ENCODE assay signal across 9 cellular contexts in the genomic region with DNA sequence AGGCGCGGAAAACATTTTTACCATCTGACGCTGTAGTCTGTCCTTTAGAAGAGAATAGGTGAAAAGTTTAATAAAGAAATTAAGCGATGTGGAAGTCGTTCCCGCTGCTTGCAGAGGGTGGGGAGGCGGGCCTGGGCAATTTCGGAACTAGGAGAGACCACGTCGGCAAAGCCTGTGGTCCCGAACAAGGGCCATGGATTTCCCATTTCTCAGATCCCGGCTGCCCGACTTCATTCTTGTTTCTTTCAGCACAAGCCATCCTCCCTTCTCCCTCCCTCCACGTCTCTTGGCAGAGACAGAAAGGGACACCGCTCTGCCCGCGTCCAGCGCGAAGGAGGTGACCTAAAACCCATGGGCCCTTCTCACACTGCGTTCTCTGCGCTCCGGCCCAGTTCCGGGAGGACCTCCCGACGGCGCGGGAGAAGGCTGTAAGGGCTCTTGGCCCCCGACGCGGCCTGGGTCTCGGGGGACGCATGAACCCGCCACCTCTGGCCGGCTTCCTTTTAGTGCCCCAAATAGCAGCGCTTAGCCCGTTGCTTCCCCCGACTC. TPM values are rescaled to one million over a fixed set of nuclear protein-coding genes. Genes with fewer than 3 reads are reported as not detected.
A peak's percentile ranks its signal among the peaks of the same experiment; 100 is the strongest.
DNase-seq lines count a peak whose midpoint lies in the region; ATAC-seq and TF ChIP-seq lines count a peak whose summit lies in the region.
"Had no signal": no experiment of that assay in that cellular context is flagged by ENCODE, and none has a peak within 500 bp of the region (broad histone marks: within the 10 kb centered on the region; RNA-seq: fewer than 3 reads in every experiment).

No MANE protein-coding gene starts in this region.

- H3K27me3 ChIP-seq in adipocyte (replicated peaks; ENCODE audit: control insufficient read depth, insufficient read depth, low read length) (peaks cover 8% of the 10 kb centered on the region), iPS-15b (ENCODE audit: control insufficient read depth, insufficient read depth, low read length) (peaks cover 34% of the 10 kb centered on the region)

- peaks cover 20 to 40% (median 22%) of the 10 kb centered on the region in 3 donors for H3K4me1 Mint-ChIP-seq in IgD-negative memory B cell
- peaks cover 41% of the 10 kb centered on the region for H3K4me1 Mint-ChIP-seq in stimulated activated memory B cell treated with anti-CD40 and anti-IgM and Interleukin-4, amounts not matched to agents 10 μg/mL and 1 μg/mL and 100 μg/mL, for 72 hours

- H3K36me3 Mint-ChIP-seq in IgD-negative memory B cell: no peaks in the 10 kb centered on the region
- H3K36me3 Mint-ChIP-seq in stimulated activated memory B cell treated with anti-CD40 and anti-IgM and Interleukin-4, amounts not matched to agents 10 μg/mL and 1 μg/mL and 100 μg/mL, for 72 hours: peaks cover 21% of the 10 kb centered on the region

- peak overlapping the region; percentile 88 to 98 (median 95) for H3K4me3 Mint-ChIP-seq in IgD-negative memory B cell
- peak overlapping the region; percentile 85 for H3K4me3 Mint-ChIP-seq in stimulated activated memory B cell treated with anti-CD40 and anti-IgM and Interleukin-4, amounts not matched to agents 10 μg/mL and 1 μg/mL and 100 μg/mL, for 72 hours

- H3K4me3 ChIP-seq in adipocyte (ENCODE audit: low read length) (peak overlapping the region; percentile 72), iPS-15b (ENCODE audit: low read depth, low read length) (peak overlapping the region; percentile 54)
- H3K4me3 ChIP-seq: lung had no signal

- H3K36me3 ChIP-seq in adipocyte (ENCODE audit: control insufficient read depth, insufficient read depth, low read length, severe bottlenecking) (no peaks in the 10 kb centered on the region), iPS-15b (ENCODE audit: control insufficient read depth, insufficient read depth, low read length) (no peaks in the 10 kb centered on the region)

- H3K4me1 ChIP-seq in adipocyte (ENCODE audit: control insufficient read depth, insufficient read depth, low read length) (peaks cover 12% of the 10 kb centered on the region), iPS-15b (ENCODE audit: control insufficient read depth, insufficient read depth, low read length) (no peaks in the 10 kb centered on the region)

- no peak overlapping the region for H3K9ac ChIP-seq in adipocyte (ENCODE audit: low read length)
- peak overlapping the region; percentile 37 for H3K9ac ChIP-seq in iPS-15b (ENCODE audit: low read depth, low read length)

- H3K27ac Mint-ChIP-seq in IgD-negative memory B cell: peak overlapping the region; percentile 86 to 96 (median 90)
- peak overlapping the region; percentile 91 for H3K27ac Mint-ChIP-seq in stimulated activated memory B cell treated with anti-CD40 and anti-IgM and Interleukin-4, amounts not matched to agents 10 μg/mL and 1 μg/mL and 100 μg/mL, for 72 hours

- peaks cover 37% of the 10 kb centered on the region for H3K27me3 Mint-ChIP-seq in IgD-negative memory B cell
- H3K27me3 Mint-ChIP-seq in stimulated activated memory B cell treated with anti-CD40 and anti-IgM and Interleukin-4, amounts not matched to agents 10 μg/mL and 1 μg/mL and 100 μg/mL, for 72 hours: peaks cover 15% of the 10 kb centered on the region

- DNase-seq in adipocyte (ENCODE audit: low read depth): no peak
- DNase-seq in hepatic stellate cell (ENCODE audit: low spot score): no peak
- no peak for DNase-seq in ureter (ENCODE audit: low spot score)
- no peak for DNase-seq in GM13976 (ENCODE audit: low spot score)
- no peak for DNase-seq in NCI-H1694 (lab: John Stamatoyannopoulos, UW)

- H3K9me3 ChIP-seq in adipocyte (ENCODE audit: control insufficient read depth, low read length): peaks cover 4% of the 10 kb centered on the region
- no peaks in the 10 kb centered on the region for H3K9me3 ChIP-seq in iPS-15b (ENCODE audit: control insufficient read depth, insufficient read depth, low read length)

- in situ Hi-C loops in GM13976 (cut with MboI; ENCODE audit: low sequenced_read_pairs, unreplicated experiment): no loop called here

- no peak for ATAC-seq in stimulated activated memory B cell treated with anti-CD40 and anti-IgM and Interleukin-4, amounts not matched to agents 10 μg/mL and 1 μg/mL and 100 μg/mL, for 72 hours

- no peaks in the 10 kb centered on the region for H3K9me3 Mint-ChIP-seq in IgD-negative memory B cell
- H3K9me3 Mint-ChIP-seq in stimulated activated memory B cell treated with anti-CD40 and anti-IgM and Interleukin-4, amounts not matched to agents 10 μg/mL and 1 μg/mL and 100 μg/mL, for 72 hours: no peaks in the 10 kb centered on the region

- TF ChIP-seq CTCF in GM13976 (IDR thresholded peaks at IDR 0.05; ENCODE audit: borderline replicate concordance, control extremely low read depth, extremely low read depth, insufficient read depth, missing control alignments): no peak

RNA-seq across cellular contexts. Expression of a gene that starts 2.2 kb away (rescaled TPM):
- 22.3 TPM for polyA plus RNA-seq in IgD-negative memory B cell
- total RNA-seq in ureter: 18.3 TPM
